ENCODE assay signal across 8 cellular contexts in genomic region chr14:68379510-68380303, GRCh38.
A peak's percentile ranks its signal among the peaks of the same experiment; 100 is the strongest.
DNase-seq lines count a peak whose midpoint lies in the region; ATAC-seq lines count a peak whose summit lies in the region.
"Had no signal": no experiment of that assay in that cellular context is flagged by ENCODE, and none has a peak within 500 bp of the region (broad histone marks: within the 10 kb centered on the region; RNA-seq: fewer than 3 reads in every experiment).

No MANE protein-coding gene starts in this region.

- WGBS in trophoblast cell (ENCODE audit: extremely low coverage, insufficient coverage, insufficient read length): no CpG with 5 or more reads among the region's 8 CpGs

- H3K36me3 Mint-ChIP-seq in central memory CD8-positive, alpha-beta T cell (ENCODE audit: insufficient read depth): peaks cover 2% of the 10 kb centered on the region
- no peaks in the 10 kb centered on the region for H3K36me3 Mint-ChIP-seq in T-helper 2 cell treated with Interferon-gamma antibody and Interleukin-4, amounts not matched to agents 5 μg/mL and 100 μg/mL, for 36 hours (ENCODE audit: low read depth)

- no peak overlapping the region for H4K91ac ChIP-seq in trophoblast cell (ENCODE audit: low read depth, low read length)

- H3K4me3 Mint-ChIP-seq in central memory CD8-positive, alpha-beta T cell: no peak overlapping the region
- H3K4me3 Mint-ChIP-seq in T-helper 2 cell treated with Interferon-gamma antibody and Interleukin-4, amounts not matched to agents 5 μg/mL and 100 μg/mL, for 36 hours: no peak overlapping the region

- peak overlapping the region; percentile 93 for H2BK12ac ChIP-seq in trophoblast cell (ENCODE audit: low read length)

- no peak overlapping the region for H4K8ac ChIP-seq in trophoblast cell (ENCODE audit: low read depth, low read length)

- H3K79me1 ChIP-seq in trophoblast cell (ENCODE audit: low read length): peaks cover 8% of the 10 kb centered on the region

- H2AK5ac ChIP-seq in trophoblast cell (ENCODE audit: low read length): no peak overlapping the region

- H3K27ac Mint-ChIP-seq in central memory CD8-positive, alpha-beta T cell (ENCODE audit: low read depth): no peak overlapping the region
- H3K27ac Mint-ChIP-seq in T-helper 2 cell treated with Interferon-gamma antibody and Interleukin-4, amounts not matched to agents 5 μg/mL and 100 μg/mL, for 36 hours: no peak overlapping the region

- no peak overlapping the region for H2BK120ac ChIP-seq in trophoblast cell (ENCODE audit: insufficient read depth, low read length, poor library complexity)

- H3K27me3 Mint-ChIP-seq in central memory CD8-positive, alpha-beta T cell: no peaks in the 10 kb centered on the region
- H3K27me3 Mint-ChIP-seq in T-helper 2 cell treated with Interferon-gamma antibody and Interleukin-4, amounts not matched to agents 5 μg/mL and 100 μg/mL, for 36 hours (ENCODE audit: low read depth): no peaks in the 10 kb centered on the region

- peaks cover 16% of the 10 kb centered on the region for H3K4me1 Mint-ChIP-seq in central memory CD8-positive, alpha-beta T cell
- H3K4me1 Mint-ChIP-seq in T-helper 2 cell treated with Interferon-gamma antibody and Interleukin-4, amounts not matched to agents 5 μg/mL and 100 μg/mL, for 36 hours (ENCODE audit: low read depth): peaks cover 14% of the 10 kb centered on the region

- peaks cover 4 to 6% of the 10 kb centered on the region in 2 experiments for H3K4me1 ChIP-seq in trophoblast cell (ENCODE audit: control insufficient read depth in 1 of 2, insufficient read depth in 2 of 2, low read length in 2 of 2)

- no peaks in the 10 kb centered on the region for H3K36me3 ChIP-seq in trophoblast cell (ENCODE audit: control insufficient read depth in 1 of 2, insufficient read depth in 2 of 2, low read length in 2 of 2)

- H4K12ac ChIP-seq in trophoblast cell (ENCODE audit: low read depth, low read length): no peak overlapping the region

- no peak overlapping the region for H3K27ac ChIP-seq in trophoblast cell (ENCODE audit: low read depth, low read length)

- no peak overlapping the region for H3K4ac ChIP-seq in trophoblast cell (ENCODE audit: low read depth, low read length)

- H2BK5ac ChIP-seq in trophoblast cell (ENCODE audit: low read depth, low read length, poor library complexity): no peak overlapping the region

- ATAC-seq in central memory CD8-positive, alpha-beta T cell (replicated peaks; ENCODE audit: extremely low read depth, poor library complexity, severe bottlenecking): peak; percentile 40

- H2AFZ ChIP-seq in trophoblast cell (ENCODE audit: insufficient read depth, low read length, poor library complexity): no peak overlapping the region

- H3K4me3 ChIP-seq in trophoblast cell (ENCODE audit: low read depth, low read length): no peak overlapping the region

- no peak overlapping the region for H3K14ac ChIP-seq in trophoblast cell (ENCODE audit: low read length)

- no peaks in the 10 kb centered on the region for H3K27me3 ChIP-seq in trophoblast cell (ENCODE audit: insufficient read depth, low read length)

- DNase-seq in EH (ENCODE audit: low read depth) (peak; percentile 50), NCI-H187 treated with DMSO at 0.1 percent for 48 hours (lab: John Stamatoyannopoulos, UW) (peak; percentile 81), trophoblast cell (no peak), NCI-H446 treated with DMSO at 0.1 percent for 48 hours (lab: John Stamatoyannopoulos, UW) (no peak), midbrain (lab: John Stamatoyannopoulos, UW) (no peak)
- no peak for DNase-seq in central memory CD8-positive, alpha-beta T cell (ENCODE audit: low spot score in 2 of 2)
- no peak for DNase-seq in T-helper 2 cell treated with Interferon-gamma antibody and Interleukin-4, amounts not matched to agents 5 μg/mL and 100 μg/mL, for 36 hours (ENCODE audit: low spot score)
- DNase-seq: GOT3 had no signal

- no peaks in the 10 kb centered on the region for H3K9me3 Mint-ChIP-seq in central memory CD8-positive, alpha-beta T cell
- no peaks in the 10 kb centered on the region for H3K9me3 Mint-ChIP-seq in T-helper 2 cell treated with Interferon-gamma antibody and Interleukin-4, amounts not matched to agents 5 μg/mL and 100 μg/mL, for 36 hours

- H3K9me3 ChIP-seq in trophoblast cell (ENCODE audit: insufficient read depth, low read depth, low read length): no peaks in the 10 kb centered on the region

- H3K79me2 ChIP-seq in trophoblast cell (ENCODE audit: control insufficient read depth, insufficient read depth, low read length, poor library complexity): no peaks in the 10 kb centered on the region

- no peak overlapping the region for H3K23ac ChIP-seq in trophoblast cell (ENCODE audit: low read length)

- no peak overlapping the region for H3K9ac ChIP-seq in trophoblast cell (ENCODE audit: low read length)

- H3K4me2 ChIP-seq in trophoblast cell (ENCODE audit: low read length): no peak overlapping the region

- no peak overlapping the region for H3K18ac ChIP-seq in trophoblast cell (ENCODE audit: low read length)

Comparison
In these comparisons a context has a peak if more than half of its experiments do, and no peak if none do; other contexts are left out.
1. DNase-seq: peak in EH (single experiment) and NCI-H187 treated with DMSO at 0.1 percent for 48 hours (single experiment); none in central memory CD8-positive, alpha-beta T cell (0 of 2), trophoblast cell (0 of 2), NCI-H446 treated with DMSO at 0.1 percent for 48 hours (single experiment), T-helper 2 cell treated with Interferon-gamma antibody and Interleukin-4, amounts not matched to agents 5 μg/mL and 100 μg/mL, for 36 hours (single experiment) and midbrain (single experiment).